In genomic region chr16:57283214-57283955, GRCh38 we compare ENCODE assay signal across 12 cellular contexts. TPM values are rescaled to one million over a fixed set of nuclear protein-coding genes. Genes with fewer than 3 reads are reported as not detected.
A peak's percentile ranks its signal among the peaks of the same experiment; 100 is the strongest.
DNase-seq lines count a peak whose midpoint lies in the region; ATAC-seq, FAIRE-seq and TF ChIP-seq lines count a peak whose summit lies in the region.
"Had no signal": no experiment of that assay in that cellular context is flagged by ENCODE, and none has a peak within 500 bp of the region (broad histone marks: within the 10 kb centered on the region; RNA-seq: fewer than 3 reads in every experiment).

No MANE protein-coding gene starts in this region.

- no peak for TF ChIP-seq CTCF in A549 (IDR thresholded peaks at IDR 0.05)

- no peak for FAIRE-seq in A549 (lab: Jason Lieb, UNC)

- no peaks in the 10 kb centered on the region for H3K9me3 Mint-ChIP-seq in natural killer cell treated with Interleukin-12 subunit alpha and Interleukin-12 subunit beta and Interleukin-15 and Interleukin-18, amount 100 ng/mL, for 72 hours

- peaks cover 27 to 39% of the 10 kb centered on the region in 2 donors for H3K27me3 Mint-ChIP-seq in natural killer cell treated with Interleukin-12 subunit alpha and Interleukin-12 subunit beta and Interleukin-15 and Interleukin-18, amount 100 ng/mL, for 72 hours

- H3K4me1 Mint-ChIP-seq in natural killer cell treated with Interleukin-12 subunit alpha and Interleukin-12 subunit beta and Interleukin-15 and Interleukin-18, amount 100 ng/mL, for 72 hours (ENCODE audit: low read depth in 2 of 2), result peaks cover 0 to 6% of the 10 kb centered on the region in 2 donors

- no peak for TF ChIP-seq EP300 in A549 (IDR thresholded peaks at IDR 0.05)

- H3K27me3 ChIP-seq in esophagus (ENCODE audit: control insufficient read depth in 1 of 2, insufficient read depth in 2 of 2, low read length in 2 of 2), result no peaks in the 10 kb centered on the region
- H3K27me3 ChIP-seq: uterus had no signal

- peak in 1 of 2 experiments; percentile 3; a peak in 2 of 6 replicates for ATAC-seq in A549
- ATAC-seq in natural killer cell treated with Interleukin-12 subunit alpha and Interleukin-12 subunit beta and Interleukin-15 and Interleukin-18, amount 100 ng/mL, for 72 hours, result no peak

- TF ChIP-seq RAD21 in A549 (conservative IDR thresholded peaks at IDR 0.05 in 1 of 2, IDR thresholded peaks at IDR 0.05 in 1 of 2), result no peak

- H3K4me3 ChIP-seq in A549, result no peak overlapping the region
- H3K4me3 ChIP-seq in esophagus (ENCODE audit: low read depth in 1 of 2, low read length in 2 of 2), result peak overlapping the region; percentile 66 to 77

- no peak overlapping the region; a peak in 1 of 6 replicates for H3K27ac ChIP-seq in A549
- H3K27ac ChIP-seq in esophagus (ENCODE audit: low read depth in 2 of 2, low read length in 1 of 2), result peak overlapping the region; percentile 36 to 58
- H3K27ac ChIP-seq: epithelial cell of prostate, HL-60, uterus had no signal

- no peak for DNase-seq in A549 (ENCODE audit: low read depth in 1 of 2, low spot score in 1 of 2)
- DNase-seq in NCI-H69 (lab: John Stamatoyannopoulos, UW), result peak; percentile 2
- no peak for DNase-seq in natural killer cell treated with Interleukin-12 subunit alpha and Interleukin-12 subunit beta and Interleukin-15 and Interleukin-18, amount 100 ng/mL, for 72 hours (ENCODE audit: low spot score)
- no peak for DNase-seq in dedifferentiated amniotic fluid mesenchymal stem cell (ENCODE audit: extremely low spot score)
- DNase-seq in NCI-H526 (lab: John Stamatoyannopoulos, UW), result no peak
- no peak for DNase-seq in DMS 273 treated with DMSO at 0.1 percent for 48 hours (lab: John Stamatoyannopoulos, UW)
- DNase-seq in SK-N-DZ (ENCODE audit: low spot score), result no peak
- DNase-seq: activated CD4-positive, alpha-beta T cell treated with anti-CD3 and anti-CD28 coated beads, Interleukin-2, amount 50 U/mL, for 48 hours; uterus had no signal

- H3K4me1 ChIP-seq in A549 (peaks cover 13% of the 10 kb centered on the region), esophagus (ENCODE audit: control insufficient read depth in 2 of 2, insufficient read depth in 2 of 2, low read length in 1 of 2) (peaks cover 0 to 14% of the 10 kb centered on the region in 2 donors)

- TF ChIP-seq POLR2A in A549 (IDR thresholded peaks at IDR 0.05; ENCODE audit: low read length), result no peak

- no peaks in the 10 kb centered on the region for H3K9me3 ChIP-seq in A549
- H3K9me3 ChIP-seq in esophagus (ENCODE audit: control insufficient read depth in 2 of 2, insufficient read depth in 1 of 2, low read depth in 1 of 2, low read length in 1 of 2), result peaks cover 0 to 1% of the 10 kb centered on the region in 2 donors
- H3K9me3 ChIP-seq: uterus had no signal

- no peak overlapping the region for H3K27ac Mint-ChIP-seq in natural killer cell treated with Interleukin-12 subunit alpha and Interleukin-12 subunit beta and Interleukin-15 and Interleukin-18, amount 100 ng/mL, for 72 hours

- no peaks in the 10 kb centered on the region for H3K36me3 Mint-ChIP-seq in natural killer cell treated with Interleukin-12 subunit alpha and Interleukin-12 subunit beta and Interleukin-15 and Interleukin-18, amount 100 ng/mL, for 72 hours

- no peaks in the 10 kb centered on the region for H3K36me3 ChIP-seq in esophagus (ENCODE audit: control insufficient read depth in 2 of 2, insufficient read depth in 2 of 2, low read length in 1 of 2)
- H3K36me3 ChIP-seq: uterus had no signal

- H3K4me2 ChIP-seq in A549, result peak overlapping the region; percentile 92; the same call in 1 of the 3 replicates

- CTCF ChIA-PET in A549 (lab: Yijun Ruan, JAX), result interaction anchor here (0.6 to 1.5 kb wide), 2 partner anchors 17 to 617 kb away, joined by 3 to 5 read pairs; no protein-coding TSS in a partner anchor

- WGBS in A549 (ENCODE audit: missing lambda C conversion rate), result 90% methylated on average over 23 of the region's 24 CpGs
- 41 to 44% methylated on average over 24 of the region's 24 CpGs for WGBS in esophagus, 2 donors

- H3K4me3 Mint-ChIP-seq in natural killer cell treated with Interleukin-12 subunit alpha and Interleukin-12 subunit beta and Interleukin-15 and Interleukin-18, amount 100 ng/mL, for 72 hours, result peak overlapping the region; percentile 59

- POLR2A ChIA-PET in A549 (lab: Yijun Ruan, JAX), result interaction anchor here (2.0 kb wide), 1 partner anchor 38 kb away, joined by 8 read pairs; the partner anchor contains the start of gene ARL2BP

TF ChIP-seq in A549, 52 proteins besides CTCF, POLR2A, EP300 and RAD21:
- TF ChIP-seq BCL3 (IDR thresholded peaks at IDR 0.05) (no peak), ZSCAN20 (CRISPR knock-in tag; IDR thresholded peaks at IDR 0.05) (no peak), NR3C1 (IDR thresholded peaks at IDR 0.05) (no peak), HOXA7 (CRISPR knock-in tag; IDR thresholded peaks at IDR 0.05) (no peak), CBX2 (IDR thresholded peaks at IDR 0.05; ENCODE audit: borderline replicate concordance, low read depth) (no peak), RNF2 (IDR thresholded peaks at IDR 0.05; ENCODE audit: borderline replicate concordance, low read depth) (no peak), SREBF2 (IDR thresholded peaks at IDR 0.05) (no peak)

RNA-seq across cellular contexts. Expression of gene PLLP, which starts 1.1 kb away (rescaled TPM):
- polyA plus RNA-seq in A549 (2011; rRNA removed), result 3.3 and 3.7 TPM in 2 replicates
- polyA plus RNA-seq in A549 (2012; cell fraction: cytosol; rRNA removed), result 3.3 and 4.2 TPM in 2 replicates
- polyA plus RNA-seq in A549 (2012; cell fraction: nucleus; rRNA removed), result 3.0 and 3.1 TPM in 2 replicates
- polyA plus RNA-seq in A549 (2017; fragmentation: RNase III; extraction: RNeasy Plus Mini Kit Qiagen cat#74134 plus additional on column Dnase treatment), result 1.5 to 1.9 TPM (median 1.8 TPM) in 3 replicates
- 5.1 and 8.3 TPM in 2 replicates for polyA minus RNA-seq in A549 (2011; rRNA and poly(A)+ RNA removed)
- polyA plus RNA-seq in esophagus, result 10 to 100 TPM; 18.1 to 28.0 TPM
- total RNA-seq in natural killer cell treated with Interleukin-12 subunit alpha and Interleukin-12 subunit beta and Interleukin-15 and Interleukin-18, amount 100 ng/mL, for 72 hours, result under 1 TPM in 1 of 2 donors, not detected in 1; 0.67 TPM
- polyA plus RNA-seq in SK-N-DZ (2014; cell fraction: cytosol; rRNA removed), result 1.3 and 3.9 TPM in 2 replicates
- 1.8 and 2.1 TPM in 2 replicates for polyA plus RNA-seq in SK-N-DZ (2014; cell fraction: nucleus; rRNA removed)

RNA-seq across cellular contexts. Expression of gene ARL2BP, which starts 38.3 kb away (rescaled TPM):
- polyA plus RNA-seq in A549 (2011; rRNA removed) (117 and 126 TPM in 2 replicates), A549 (2017; fragmentation: RNase III; extraction: RNeasy Plus Mini Kit Qiagen cat#74134 plus additional on column Dnase treatment) (64.0 to 68.7 TPM (median 67.0 TPM) in 3 replicates), esophagus (10 to 100 TPM; 20.8 to 30.1 TPM)
- polyA plus RNA-seq in A549 (2012; cell fraction: cytosol; rRNA removed), result 49.9 and 58.2 TPM in 2 replicates
- polyA plus RNA-seq in A549 (2012; cell fraction: nucleus; rRNA removed), result 20.2 and 31.0 TPM in 2 replicates
- 48.8 and 54.9 TPM in 2 replicates for polyA minus RNA-seq in A549 (2011; rRNA and poly(A)+ RNA removed)
- 10 to 100 TPM; 28.3 to 32.3 TPM for total RNA-seq in natural killer cell treated with Interleukin-12 subunit alpha and Interleukin-12 subunit beta and Interleukin-15 and Interleukin-18, amount 100 ng/mL, for 72 hours
- polyA plus RNA-seq in SK-N-DZ (2014; cell fraction: cytosol; rRNA removed), result 94.3 and 103 TPM in 2 replicates
- polyA plus RNA-seq in SK-N-DZ (2014; cell fraction: nucleus; rRNA removed), result 43.5 and 43.9 TPM in 2 replicates

Comparison
In these comparisons a context has a peak if more than half of its experiments do, and no peak if none do; other contexts are left out.
1. H3K27ac ChIP-seq: peak in esophagus (2 of 2); none in A549 (0 of 2).